ENCODE assay signal across 14 cellular contexts in the genomic region with DNA sequence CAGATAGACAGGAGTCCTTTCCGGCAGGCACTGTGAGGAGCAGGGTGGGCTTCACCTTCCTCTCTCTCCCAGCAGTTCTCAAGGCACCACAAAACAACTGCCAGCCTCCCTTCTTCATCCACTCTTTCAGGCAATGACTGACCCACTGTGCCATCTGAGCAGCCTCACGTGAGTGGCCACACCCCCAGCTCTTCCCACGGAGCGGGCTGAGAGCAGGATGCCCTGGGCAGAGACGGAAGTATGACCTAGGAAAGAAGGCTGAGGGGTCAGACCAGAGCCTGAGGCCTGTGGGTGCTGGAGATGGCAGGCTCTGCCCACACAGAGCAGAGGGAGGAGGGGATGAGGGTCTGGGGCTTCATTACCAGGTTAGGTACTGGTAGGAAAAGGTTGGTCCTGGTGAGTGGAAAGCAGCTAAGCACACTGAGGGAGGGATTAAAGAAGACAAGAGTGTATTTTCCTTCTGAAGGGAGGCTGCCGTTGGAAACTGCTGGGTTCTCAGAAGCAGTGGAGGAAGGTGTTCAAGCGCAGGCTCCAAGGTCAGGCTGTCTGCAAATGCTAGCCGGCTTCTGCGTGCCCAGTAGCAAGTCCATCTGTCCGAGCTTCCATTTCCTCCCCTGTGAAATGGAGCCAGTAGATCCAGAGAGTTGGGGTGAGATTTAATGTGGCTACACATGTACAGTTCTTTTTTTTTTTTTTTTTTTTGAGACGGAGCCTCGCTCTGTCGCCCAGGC. TPM values are rescaled to one million over a fixed set of nuclear protein-coding genes. Genes with fewer than 3 reads are reported as not detected.
A peak's percentile ranks its signal among the peaks of the same experiment; 100 is the strongest.
DNase-seq lines count a peak whose midpoint lies in the region; ATAC-seq, FAIRE-seq and TF ChIP-seq lines count a peak whose summit lies in the region.
"Had no signal": no experiment of that assay in that cellular context is flagged by ENCODE, and none has a peak within 500 bp of the region (broad histone marks: within the 10 kb centered on the region; RNA-seq: fewer than 3 reads in every experiment).

No MANE protein-coding gene starts in this region.

- no peak overlapping the region for H3K4me3 ChIP-seq in CD4-positive, CD25-positive, alpha-beta regulatory T cell (ENCODE audit: low read depth, low read length)

- H3K36me3 Mint-ChIP-seq in CD4-positive, CD25-positive, alpha-beta regulatory T cell: peaks cover 4% of the 10 kb centered on the region
- peaks cover 22% of the 10 kb centered on the region for H3K36me3 Mint-ChIP-seq in activated naive CD8-positive, alpha-beta T cell treated with anti-CD3 and anti-CD28 coated beads for 36 hours
- H3K36me3 Mint-ChIP-seq in natural killer cell treated with Interleukin-12 subunit alpha and Interleukin-12 subunit beta and Interleukin-15 and Interleukin-18, amount 100 ng/mL, for 72 hours: no peaks in the 10 kb centered on the region
- peaks cover 0 to 2% of the 10 kb centered on the region in 2 donors for H3K36me3 Mint-ChIP-seq in stimulated activated naive B cell treated with anti-CD40 and anti-IgM and Interleukin-4, amounts not matched to agents 10 μg/mL and 1 μg/mL and 100 μg/mL, for 72 hours

- TF ChIP-seq POLR2A in GM12892 (IDR thresholded peaks at IDR 0.05; ENCODE audit: low read depth, low read length): no peak

- H3K27me3 ChIP-seq in CD4-positive, CD25-positive, alpha-beta regulatory T cell (ENCODE audit: control insufficient read depth, insufficient read depth, low read length): peaks cover 12% of the 10 kb centered on the region

- no peaks in the 10 kb centered on the region for H3K36me3 ChIP-seq in CD4-positive, CD25-positive, alpha-beta regulatory T cell (ENCODE audit: control insufficient read depth, insufficient read depth, low read length)

- no peak for FAIRE-seq in GM12892 (lab: Jason Lieb, UNC)
- FAIRE-seq: endometrium had no signal

- H3K4me1 Mint-ChIP-seq in CD4-positive, CD25-positive, alpha-beta regulatory T cell: peaks cover 0 to 61% (median 11%) of the 10 kb centered on the region in 4 donors
- H3K4me1 Mint-ChIP-seq in activated naive CD8-positive, alpha-beta T cell treated with anti-CD3 and anti-CD28 coated beads for 36 hours: peaks cover 60% of the 10 kb centered on the region
- H3K4me1 Mint-ChIP-seq in natural killer cell treated with Interleukin-12 subunit alpha and Interleukin-12 subunit beta and Interleukin-15 and Interleukin-18, amount 100 ng/mL, for 72 hours (ENCODE audit: low read depth in 2 of 2): peaks cover 18 to 40% of the 10 kb centered on the region in 2 donors
- H3K4me1 Mint-ChIP-seq in stimulated activated naive B cell treated with anti-CD40 and anti-IgM and Interleukin-4, amounts not matched to agents 10 μg/mL and 1 μg/mL and 100 μg/mL, for 72 hours: peaks cover 26 to 45% of the 10 kb centered on the region in 2 donors

- DNase-seq in CD4-positive, CD25-positive, alpha-beta regulatory T cell: no peak
- DNase-seq in GM12892 (ENCODE audit: insufficient read length) (peak; percentile 18), SKM-1 treated with dmso at 0.1 percent for 144 hours (lab: John Stamatoyannopoulos, UW; ENCODE audit: unreplicated experiment) (no peak), COR-L47 (lab: John Stamatoyannopoulos, UW) (no peak)
- no peak for DNase-seq in activated naive CD8-positive, alpha-beta T cell treated with anti-CD3 and anti-CD28 coated beads for 36 hours
- no peak for DNase-seq in natural killer cell treated with Interleukin-12 subunit alpha and Interleukin-12 subunit beta and Interleukin-15 and Interleukin-18, amount 100 ng/mL, for 72 hours (ENCODE audit: low spot score)
- no peak for DNase-seq in stimulated activated naive B cell treated with anti-CD40 and anti-IgM and Interleukin-4, amounts not matched to agents 10 μg/mL and 1 μg/mL and 100 μg/mL, for 72 hours
- DNase-seq: kidney glomerular epithelial cell, NCI-H2081, NCI-H748 treated with DMSO at 0.1 percent for 48 hours had no signal

- H3K9me3 Mint-ChIP-seq in CD4-positive, CD25-positive, alpha-beta regulatory T cell: no peaks in the 10 kb centered on the region
- peaks cover 3% of the 10 kb centered on the region for H3K9me3 Mint-ChIP-seq in activated naive CD8-positive, alpha-beta T cell treated with anti-CD3 and anti-CD28 coated beads for 36 hours
- no peaks in the 10 kb centered on the region for H3K9me3 Mint-ChIP-seq in natural killer cell treated with Interleukin-12 subunit alpha and Interleukin-12 subunit beta and Interleukin-15 and Interleukin-18, amount 100 ng/mL, for 72 hours
- no peaks in the 10 kb centered on the region for H3K9me3 Mint-ChIP-seq in stimulated activated naive B cell treated with anti-CD40 and anti-IgM and Interleukin-4, amounts not matched to agents 10 μg/mL and 1 μg/mL and 100 μg/mL, for 72 hours

- no peaks in the 10 kb centered on the region for H3K9me3 ChIP-seq in CD4-positive, CD25-positive, alpha-beta regulatory T cell (ENCODE audit: control insufficient read depth in 2 of 2, low read length in 2 of 2)

- H3K27me3 Mint-ChIP-seq in CD4-positive, CD25-positive, alpha-beta regulatory T cell: peaks cover 62% of the 10 kb centered on the region
- peaks cover 28% of the 10 kb centered on the region for H3K27me3 Mint-ChIP-seq in activated naive CD8-positive, alpha-beta T cell treated with anti-CD3 and anti-CD28 coated beads for 36 hours
- H3K27me3 Mint-ChIP-seq in natural killer cell treated with Interleukin-12 subunit alpha and Interleukin-12 subunit beta and Interleukin-15 and Interleukin-18, amount 100 ng/mL, for 72 hours: peaks cover 20 to 33% of the 10 kb centered on the region in 2 donors
- H3K27me3 Mint-ChIP-seq in stimulated activated naive B cell treated with anti-CD40 and anti-IgM and Interleukin-4, amounts not matched to agents 10 μg/mL and 1 μg/mL and 100 μg/mL, for 72 hours: peaks cover 40 to 75% of the 10 kb centered on the region in 2 donors

- H3K4me3 Mint-ChIP-seq in CD4-positive, CD25-positive, alpha-beta regulatory T cell: peak overlapping the region; percentile 68 to 90 (median 86)
- peak overlapping the region; percentile 74 for H3K4me3 Mint-ChIP-seq in activated naive CD8-positive, alpha-beta T cell treated with anti-CD3 and anti-CD28 coated beads for 36 hours
- H3K4me3 Mint-ChIP-seq in natural killer cell treated with Interleukin-12 subunit alpha and Interleukin-12 subunit beta and Interleukin-15 and Interleukin-18, amount 100 ng/mL, for 72 hours: peak overlapping the region; percentile 34
- no peak overlapping the region for H3K4me3 Mint-ChIP-seq in stimulated activated naive B cell treated with anti-CD40 and anti-IgM and Interleukin-4, amounts not matched to agents 10 μg/mL and 1 μg/mL and 100 μg/mL, for 72 hours

- H3K27ac Mint-ChIP-seq in CD4-positive, CD25-positive, alpha-beta regulatory T cell: peak overlapping the region in 2 of 3 donors; percentile 29 to 46
- H3K27ac Mint-ChIP-seq in activated naive CD8-positive, alpha-beta T cell treated with anti-CD3 and anti-CD28 coated beads for 36 hours: peak overlapping the region; percentile 91
- no peak overlapping the region for H3K27ac Mint-ChIP-seq in natural killer cell treated with Interleukin-12 subunit alpha and Interleukin-12 subunit beta and Interleukin-15 and Interleukin-18, amount 100 ng/mL, for 72 hours
- no peak overlapping the region for H3K27ac Mint-ChIP-seq in stimulated activated naive B cell treated with anti-CD40 and anti-IgM and Interleukin-4, amounts not matched to agents 10 μg/mL and 1 μg/mL and 100 μg/mL, for 72 hours

- no peak overlapping the region for H3K27ac ChIP-seq in CD4-positive, CD25-positive, alpha-beta regulatory T cell (ENCODE audit: insufficient read depth, low read length, poor library complexity, severe bottlenecking)

- peaks cover 58% of the 10 kb centered on the region for H3K4me1 ChIP-seq in CD4-positive, CD25-positive, alpha-beta regulatory T cell (ENCODE audit: control insufficient read depth, insufficient read depth, low read length, poor library complexity, severe bottlenecking)

- ATAC-seq in CD4-positive, CD25-positive, alpha-beta regulatory T cell (ENCODE audit: low read depth in 2 of 2): no peak
- ATAC-seq in natural killer cell treated with Interleukin-12 subunit alpha and Interleukin-12 subunit beta and Interleukin-15 and Interleukin-18, amount 100 ng/mL, for 72 hours: no peak
- no peak for ATAC-seq in stimulated activated naive B cell treated with anti-CD40 and anti-IgM and Interleukin-4, amounts not matched to agents 10 μg/mL and 1 μg/mL and 100 μg/mL, for 72 hours (replicated peaks)

RNA-seq across cellular contexts. Expression of a gene that starts 4.6 kb away (rescaled TPM):
- total RNA-seq in CD4-positive, CD25-positive, alpha-beta regulatory T cell: 1.8 TPM
- polyA plus RNA-seq in CD4-positive, CD25-positive, alpha-beta regulatory T cell: 1 to 10 TPM in 3 of 4 donors, under 1 TPM in 1; 0.36 to 4.0 (median 2.4) TPM
- not detected for polyA plus RNA-seq in GM12892 (2012; ENCODE audit: missing spikeins)
- 1 to 10 TPM; 3.7 to 3.8 TPM for total RNA-seq in activated naive CD8-positive, alpha-beta T cell treated with anti-CD3 and anti-CD28 coated beads for 36 hours
- 1 to 10 TPM in 1 of 2 donors, under 1 TPM in 1; 0.26 to 1.2 TPM for total RNA-seq in natural killer cell treated with Interleukin-12 subunit alpha and Interleukin-12 subunit beta and Interleukin-15 and Interleukin-18, amount 100 ng/mL, for 72 hours
- total RNA-seq: glomerular endothelial cell, M059J, myocyte had no signal

RNA-seq across cellular contexts. Expression of a gene that starts 6.1 kb away (rescaled TPM):
- 188 TPM for total RNA-seq in CD4-positive, CD25-positive, alpha-beta regulatory T cell
- polyA plus RNA-seq in CD4-positive, CD25-positive, alpha-beta regulatory T cell: 1 to 10 TPM; 1.5 to 2.9 (median 2.5) TPM
- polyA plus RNA-seq in GM12892 (2012; ENCODE audit: missing spikeins): 13.7 TPM
- total RNA-seq in activated naive CD8-positive, alpha-beta T cell treated with anti-CD3 and anti-CD28 coated beads for 36 hours: 100 to 1,000 TPM; 206 to 209 TPM
- total RNA-seq in natural killer cell treated with Interleukin-12 subunit alpha and Interleukin-12 subunit beta and Interleukin-15 and Interleukin-18, amount 100 ng/mL, for 72 hours: 10 to 100 TPM; 17.0 to 24.9 TPM

RNA-seq across cellular contexts. Expression of a gene that starts 16.5 kb away (rescaled TPM):
- not detected for total RNA-seq in CD4-positive, CD25-positive, alpha-beta regulatory T cell
- polyA plus RNA-seq in CD4-positive, CD25-positive, alpha-beta regulatory T cell: not detected
- polyA plus RNA-seq in GM12892 (2012; ENCODE audit: missing spikeins): not detected
- total RNA-seq in activated naive CD8-positive, alpha-beta T cell treated with anti-CD3 and anti-CD28 coated beads for 36 hours: not detected
- total RNA-seq in natural killer cell treated with Interleukin-12 subunit alpha and Interleukin-12 subunit beta and Interleukin-15 and Interleukin-18, amount 100 ng/mL, for 72 hours: not detected
- total RNA-seq: glomerular endothelial cell, M059J, myocyte had no signal

RNA-seq across cellular contexts. Expression of a gene that starts 24.8 kb away (rescaled TPM):
- total RNA-seq in CD4-positive, CD25-positive, alpha-beta regulatory T cell: 376 TPM
- polyA plus RNA-seq in CD4-positive, CD25-positive, alpha-beta regulatory T cell: 1,000 to 10,000 TPM; 1,701 to 2,097 (median 1,858) TPM
- 157 TPM for polyA plus RNA-seq in GM12892 (2012; ENCODE audit: missing spikeins)
- total RNA-seq in activated naive CD8-positive, alpha-beta T cell treated with anti-CD3 and anti-CD28 coated beads for 36 hours: 100 to 1,000 TPM; 474 to 496 TPM
- 100 to 1,000 TPM in 1 of 2 donors, 10 to 100 TPM in 1; 87.9 to 171 TPM for total RNA-seq in natural killer cell treated with Interleukin-12 subunit alpha and Interleukin-12 subunit beta and Interleukin-15 and Interleukin-18, amount 100 ng/mL, for 72 hours

RNA-seq across cellular contexts. Expression of a gene that starts 31.0 kb away (rescaled TPM):
- total RNA-seq in CD4-positive, CD25-positive, alpha-beta regulatory T cell: 320 TPM
- 1,000 to 10,000 TPM; 1,249 to 1,544 (median 1,415) TPM for polyA plus RNA-seq in CD4-positive, CD25-positive, alpha-beta regulatory T cell
- polyA plus RNA-seq in GM12892 (2012; ENCODE audit: missing spikeins): 237 TPM
- 100 to 1,000 TPM; 345 to 356 TPM for total RNA-seq in activated naive CD8-positive, alpha-beta T cell treated with anti-CD3 and anti-CD28 coated beads for 36 hours
- total RNA-seq in natural killer cell treated with Interleukin-12 subunit alpha and Interleukin-12 subunit beta and Interleukin-15 and Interleukin-18, amount 100 ng/mL, for 72 hours: 10 to 100 TPM; 58.1 to 71.0 TPM

Comparison
In these comparisons a context has a peak if more than half of its experiments do, and no peak if none do; other contexts are left out.
1. H3K27ac Mint-ChIP-seq: peak in CD4-positive, CD25-positive, alpha-beta regulatory T cell (2 of 3) and activated naive CD8-positive, alpha-beta T cell treated with anti-CD3 and anti-CD28 coated beads for 36 hours (single experiment); none in natural killer cell treated with Interleukin-12 subunit alpha and Interleukin-12 subunit beta and Interleukin-15 and Interleukin-18, amount 100 ng/mL, for 72 hours (0 of 2) and stimulated activated naive B cell treated with anti-CD40 and anti-IgM and Interleukin-4, amounts not matched to agents 10 μg/mL and 1 μg/mL and 100 μg/mL, for 72 hours (single experiment).
2. H3K4me3 Mint-ChIP-seq: peak in CD4-positive, CD25-positive, alpha-beta regulatory T cell (4 of 4), activated naive CD8-positive, alpha-beta T cell treated with anti-CD3 and anti-CD28 coated beads for 36 hours (single experiment) and natural killer cell treated with Interleukin-12 subunit alpha and Interleukin-12 subunit beta and Interleukin-15 and Interleukin-18, amount 100 ng/mL, for 72 hours (single experiment); none in stimulated activated naive B cell treated with anti-CD40 and anti-IgM and Interleukin-4, amounts not matched to agents 10 μg/mL and 1 μg/mL and 100 μg/mL, for 72 hours (0 of 2).